In the genomic region with DNA sequence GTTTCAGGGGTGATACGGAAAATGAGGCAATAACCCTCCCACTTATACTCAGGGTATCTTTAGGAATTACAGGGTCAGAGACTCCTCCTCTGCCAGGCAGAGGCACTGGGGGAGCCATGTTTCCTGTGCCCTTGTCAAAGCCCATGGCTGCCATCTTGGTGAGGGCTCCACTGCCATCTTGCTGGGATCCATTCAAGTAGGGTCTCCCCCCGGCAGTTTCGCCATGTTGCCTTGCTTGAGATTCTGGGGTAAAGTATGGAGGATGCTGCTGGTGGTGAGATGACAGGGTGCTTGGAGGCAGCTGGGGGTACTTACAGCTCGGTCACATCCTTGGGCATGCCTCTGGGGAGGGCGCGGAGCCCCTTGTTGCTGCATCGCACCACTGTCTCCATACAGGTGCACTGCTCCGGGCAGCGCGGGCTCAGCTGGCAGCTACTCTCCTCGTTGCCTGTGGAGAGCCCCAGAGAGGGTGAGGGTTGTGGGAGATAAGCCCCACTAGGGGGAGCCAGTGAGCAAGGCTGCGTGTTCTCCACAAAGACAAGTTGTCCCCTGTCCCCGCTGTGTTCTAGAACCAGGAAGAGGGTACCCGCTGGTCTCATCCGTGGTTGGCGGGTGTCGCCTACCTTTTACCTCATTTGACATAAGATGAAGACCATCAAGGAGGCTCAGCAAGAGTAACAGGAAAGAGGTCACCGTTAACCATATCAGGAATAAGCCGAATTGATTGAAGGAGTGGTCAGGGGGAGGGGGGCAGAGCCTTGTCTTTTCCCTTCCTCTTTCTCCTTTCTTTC, we compare ENCODE assay signal across 1 cellular context.
A peak's percentile ranks its signal among the peaks of the same experiment; 100 is the strongest.
TF ChIP-seq lines count a peak whose summit lies in the region.

No MANE protein-coding gene starts in this region.

TF ChIP-seq in HEK293, 187 proteins besides CTCF, POLR2A, EP300 and RAD21 (continued from another document and continues in another):
- TF ChIP-seq ZNF621 (tag by site-specific recombination; IDR thresholded peaks at IDR 0.05) (no peak), ZNF274 (IDR thresholded peaks at IDR 0.05; ENCODE audit: low read length) (no peak), ZNF274 (tag by site-specific recombination; IDR thresholded peaks at IDR 0.05; ENCODE audit: borderline replicate concordance) (no peak), ZNF398 (tag by site-specific recombination; IDR thresholded peaks at IDR 0.05) (no peak), ZSCAN16 (tag by site-specific recombination; IDR thresholded peaks at IDR 0.05) (no peak), ZNF433 (tag by site-specific recombination; IDR thresholded peaks at IDR 0.05; ENCODE audit: low read depth) (no peak), GLIS2 (tag by site-specific recombination; IDR thresholded peaks at IDR 0.05) (no peak), ZNF366 (tag by site-specific recombination; conservative IDR thresholded peaks at IDR 0.05) (no peak), ZNF394 (tag by site-specific recombination; IDR thresholded peaks at IDR 0.05; ENCODE audit: borderline replicate concordance) (peak; percentile 95), ZNF426 (tag by site-specific recombination; IDR thresholded peaks at IDR 0.05) (no peak), ZNF600 (tag by site-specific recombination; IDR thresholded peaks at IDR 0.05) (no peak), FEZF1 (tag by site-specific recombination; IDR thresholded peaks at IDR 0.05) (no peak), ZNF629 (tag by site-specific recombination; IDR thresholded peaks at IDR 0.05) (no peak), ZBTB48 (tag by site-specific recombination; IDR thresholded peaks at IDR 0.05) (no peak), ZNF610 (tag by site-specific recombination; IDR thresholded peaks at IDR 0.05; ENCODE audit: borderline replicate concordance) (no peak), ZNF138 (tag by site-specific recombination; IDR thresholded peaks at IDR 0.05; ENCODE audit: borderline replicate concordance) (no peak), ZNF792 (tag by site-specific recombination; IDR thresholded peaks at IDR 0.05) (no peak), ZNF654 (tag by site-specific recombination; IDR thresholded peaks at IDR 0.05; ENCODE audit: low read depth) (peak; percentile 81), ZBTB1 (tag by site-specific recombination; IDR thresholded peaks at IDR 0.05) (no peak), ZBTB8A (tag by site-specific recombination; IDR thresholded peaks at IDR 0.05) (0 out of 2 replicates have a peak, but pooled peaks have one; percentile 21), SETDB1 (IDR thresholded peaks at IDR 0.05; ENCODE audit: insufficient read length, low read length) (no peak), ZNF112 (tag by site-specific recombination; IDR thresholded peaks at IDR 0.05) (no peak), ZNF324 (tag by site-specific recombination; IDR thresholded peaks at IDR 0.05) (no peak), ZNF121 (tag by site-specific recombination; IDR thresholded peaks at IDR 0.05) (no peak), ZNF518A (tag by site-specific recombination; conservative IDR thresholded peaks at IDR 0.05; ENCODE audit: low read depth) (no peak), SCRT1 (tag by site-specific recombination; IDR thresholded peaks at IDR 0.05; ENCODE audit: borderline replicate concordance) (peak; percentile 12; the same call in 1 of the 2 replicates), ZNF580 (tag by site-specific recombination; IDR thresholded peaks at IDR 0.05) (peak; percentile 84), ZNF514 (tag by site-specific recombination; IDR thresholded peaks at IDR 0.05) (no peak), ZNF214 (tag by site-specific recombination; IDR thresholded peaks at IDR 0.05; ENCODE audit: borderline replicate concordance) (no peak), ZNF596 (tag by site-specific recombination; IDR thresholded peaks at IDR 0.05) (no peak), ZNF37A (tag by site-specific recombination; IDR thresholded peaks at IDR 0.05) (no peak), ZNF549 (tag by site-specific recombination; IDR thresholded peaks at IDR 0.05) (no peak), SALL2 (tag by site-specific recombination; IDR thresholded peaks at IDR 0.05; ENCODE audit: borderline replicate concordance) (no peak), ZNF704 (tag by site-specific recombination; IDR thresholded peaks at IDR 0.05) (no peak), ZNF184 (tag by site-specific recombination; IDR thresholded peaks at IDR 0.05) (no peak), ZNF24 (tag by site-specific recombination; IDR thresholded peaks at IDR 0.05) (no peak), SP7 (tag by site-specific recombination; IDR thresholded peaks at IDR 0.05) (no peak), KLF1 (tag by site-specific recombination; IDR thresholded peaks at IDR 0.05) (no peak), ZFHX2 (tag by site-specific recombination; conservative IDR thresholded peaks at IDR 0.05) (no peak), ZNF146 (tag by site-specific recombination; IDR thresholded peaks at IDR 0.05) (no peak), ZNF707 (tag by site-specific recombination; IDR thresholded peaks at IDR 0.05) (peak; percentile 96), PRDM1 (tag by site-specific recombination; IDR thresholded peaks at IDR 0.05) (no peak), ZBTB7A (tag by site-specific recombination; IDR thresholded peaks at IDR 0.05; ENCODE audit: low read depth) (no peak), ZFP41 (tag by site-specific recombination; IDR thresholded peaks at IDR 0.05; ENCODE audit: borderline replicate concordance) (no peak), ZNF302 (tag by site-specific recombination; IDR thresholded peaks at IDR 0.05; ENCODE audit: low read depth) (no peak), ZNF571 (tag by site-specific recombination; IDR thresholded peaks at IDR 0.05) (no peak), ZNF292 (tag by site-specific recombination; IDR thresholded peaks at IDR 0.05; ENCODE audit: borderline replicate concordance, low read depth) (no peak), ZSCAN4 (tag by site-specific recombination; IDR thresholded peaks at IDR 0.05) (no peak), ZNF341 (tag by site-specific recombination; IDR thresholded peaks at IDR 0.05; ENCODE audit: low read depth) (no peak), ZNF791 (tag by site-specific recombination; IDR thresholded peaks at IDR 0.05) (no peak), ZBTB21 (tag by site-specific recombination; IDR thresholded peaks at IDR 0.05) (no peak), ZNF223 (tag by site-specific recombination; IDR thresholded peaks at IDR 0.05) (no peak), ZNF777 (tag by site-specific recombination; IDR thresholded peaks at IDR 0.05; ENCODE audit: borderline replicate concordance) (no peak), TRIM28 (IDR thresholded peaks at IDR 0.05; ENCODE audit: borderline replicate concordance, low read length) (no peak), ZNF701 (tag by site-specific recombination; IDR thresholded peaks at IDR 0.05) (no peak)
- TF ChIP-seq, protein P1, sequence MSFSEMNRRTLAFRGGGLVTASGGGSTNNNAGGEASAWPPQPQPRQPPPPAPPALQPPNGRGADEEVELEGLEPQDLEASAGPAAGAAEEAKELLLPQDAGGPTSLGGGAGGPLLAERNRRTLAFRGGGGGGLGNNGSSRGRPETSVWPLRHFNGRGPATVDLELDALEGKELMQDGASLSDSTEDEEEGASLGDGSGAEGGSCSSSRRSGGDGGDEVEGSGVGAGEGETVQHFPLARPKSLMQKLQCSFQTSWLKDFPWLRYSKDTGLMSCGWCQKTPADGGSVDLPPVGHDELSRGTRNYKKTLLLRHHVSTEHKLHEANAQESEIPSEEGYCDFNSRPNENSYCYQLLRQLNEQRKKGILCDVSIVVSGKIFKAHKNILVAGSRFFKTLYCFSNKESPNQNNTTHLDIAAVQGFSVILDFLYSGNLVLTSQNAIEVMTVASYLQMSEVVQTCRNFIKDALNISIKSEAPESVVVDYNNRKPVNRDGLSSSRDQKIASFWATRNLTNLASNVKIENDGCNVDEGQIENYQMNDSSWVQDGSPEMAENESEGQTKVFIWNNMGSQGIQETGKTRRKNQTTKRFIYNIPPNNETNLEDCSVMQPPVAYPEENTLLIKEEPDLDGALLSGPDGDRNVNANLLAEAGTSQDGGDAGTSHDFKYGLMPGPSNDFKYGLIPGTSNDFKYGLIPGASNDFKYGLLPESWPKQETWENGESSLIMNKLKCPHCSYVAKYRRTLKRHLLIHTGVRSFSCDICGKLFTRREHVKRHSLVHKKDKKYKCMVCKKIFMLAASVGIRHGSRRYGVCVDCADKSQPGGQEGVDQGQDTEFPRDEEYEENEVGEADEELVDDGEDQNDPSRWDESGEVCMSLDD (tag by site-specific recombination; IDR thresholded peaks at IDR 0.05): no peak
